In the genomic region with DNA sequence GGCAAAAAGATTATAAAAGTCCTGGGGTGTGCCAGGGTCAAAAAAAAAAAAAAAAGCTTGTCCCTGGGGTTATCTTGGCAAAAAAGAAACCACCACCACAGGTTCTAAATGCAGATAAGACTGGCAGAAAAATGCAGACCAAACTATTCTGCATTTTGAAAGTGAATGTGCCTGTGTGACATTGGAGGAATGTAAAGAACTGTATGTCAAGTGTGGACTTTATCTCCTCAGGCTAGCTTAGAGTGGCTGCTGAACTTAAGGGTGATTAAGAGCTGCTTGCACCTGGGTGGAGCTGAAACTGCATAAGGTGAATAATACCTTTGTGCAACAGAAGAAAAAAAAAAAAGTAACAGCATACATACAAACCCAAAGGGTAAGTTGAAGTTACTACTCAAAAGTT, we compare ENCODE assay signal across 10 cellular contexts. TPM values are rescaled to one million over a fixed set of nuclear protein-coding genes. Genes with fewer than 3 reads are reported as not detected.
DNase-seq lines count a peak whose midpoint lies in the region; ATAC-seq and TF ChIP-seq lines count a peak whose summit lies in the region.
"Had no signal": no experiment of that assay in that cellular context is flagged by ENCODE, and none has a peak within 500 bp of the region (broad histone marks: within the 10 kb centered on the region; RNA-seq: fewer than 3 reads in every experiment).

No MANE protein-coding gene starts in this region.

- TF ChIP-seq POLR2A in HCT116 (IDR thresholded peaks at IDR 0.05; ENCODE audit: borderline replicate concordance, extremely low read depth, insufficient read depth, insufficient read length), result no peak
- TF ChIP-seq POLR2A in Peyer's patch (IDR thresholded peaks at IDR 0.05), result peak in 1 of 2 donors; percentile 65

- RAD21 ChIA-PET in HCT116 (lab: Charles Lee; ENCODE audit: low non-redundant PET in 1 of 2, low total read pairs in 2 of 2, uncharacterized antibody in 2 of 2, unreplicated experiment in 2 of 2), result interaction anchor here in 1 of 2 experiments (0.7 kb wide), 1 partner anchor 88 kb away, joined by 5 read pairs; no protein-coding TSS in a partner anchor

- TF ChIP-seq RAD21 in HCT116 (IDR thresholded peaks at IDR 0.05; ENCODE audit: low read depth), result no peak

- peaks cover 21% of the 10 kb centered on the region for H3K79me2 ChIP-seq in HCT116 (ENCODE audit: insufficient read depth, low read length)
- peaks cover 25% of the 10 kb centered on the region for H3K79me2 ChIP-seq in osteoblast (ENCODE audit: insufficient read depth, low read length)

- peak overlapping the region; percentile 66; the same call in 1 of the 2 replicates for H3K9ac ChIP-seq in HCT116 (ENCODE audit: low read length)

- CTCF ChIA-PET in HCT116 (lab: Charles Lee), result no interaction called here

- H3K9me2 ChIP-seq in HCT116 (ENCODE audit: insufficient read depth), result no peaks in the 10 kb centered on the region

- DNase-seq in HCT116 (ENCODE audit: low read depth, low spot score) (no peak), Peyer's patch (peak in 2 of 3 donors; percentile 43 to 72), osteocyte (ENCODE audit: extremely low spot score, unreplicated experiment) (no peak), kidney tubule cell (ENCODE audit: low spot score) (no peak), osteoblast (ENCODE audit: insufficient read length, low spot score, missing footprints) (no peak)
- no peak for DNase-seq in effector memory CD8-positive, alpha-beta T cell
- no peak for DNase-seq in stimulated activated CD4-positive, alpha-beta T cell treated with anti-CD3 and anti-CD28 coated beads, Interleukin-2, amount 100 ng/mL, for 24 hours
- DNase-seq: NCI-H1105 treated with DMSO at 0.1 percent for 48 hours had no signal

- intact Hi-C loops in HCT116 (cut with micrococcal nuclease), result no loop called here

- TF ChIP-seq CTCF in HCT116 (IDR thresholded peaks at IDR 0.05 in 2 of 3, conservative IDR thresholded peaks at IDR 0.05 in 1 of 3; ENCODE audit: borderline replicate concordance in 1 of 3, insufficient read depth in 1 of 3, low read depth in 2 of 3, low read length in 2 of 3) (no peak), Peyer's patch (IDR thresholded peaks at IDR 0.05) (no peak), osteocyte (IDR thresholded peaks at IDR 0.05) (no peak), osteoblast (IDR thresholded peaks at IDR 0.05; ENCODE audit: extremely low read depth, low read depth, low read length) (no peak)

- H3K27ac Mint-ChIP-seq in effector memory CD8-positive, alpha-beta T cell, result no peak overlapping the region
- H3K27ac Mint-ChIP-seq in osteocyte (ENCODE audit: unreplicated experiment), result peak overlapping the region; percentile 95

- peak overlapping the region; percentile 96 to 98 for H3K4me3 Mint-ChIP-seq in effector memory CD8-positive, alpha-beta T cell
- H3K4me3 Mint-ChIP-seq in osteocyte (ENCODE audit: unreplicated experiment), result no peak overlapping the region

- ATAC-seq in HCT116, result no peak
- ATAC-seq in effector memory CD8-positive, alpha-beta T cell (replicated peaks), result no peak
- ATAC-seq in GM21825 (IDR thresholded peaks at IDR 0.05; ENCODE audit: unreplicated experiment), result no peak

- H3K4me3 ChIP-seq in HCT116 (replicated peaks in 1 of 2; ENCODE audit: low read depth in 1 of 2, low read length in 2 of 2), result peak overlapping the region; percentile 68 to 69; a peak in 2 of 4 replicates
- H3K4me3 ChIP-seq in Peyer's patch, result peak overlapping the region in 1 of 4 donors; percentile 83
- no peak overlapping the region for H3K4me3 ChIP-seq in osteoblast (ENCODE audit: insufficient read depth, low read length)

- peak overlapping the region; percentile 78 for H3K4me2 ChIP-seq in HCT116 (ENCODE audit: low read length)
- H3K4me2 ChIP-seq in osteoblast (ENCODE audit: insufficient read depth, low read length), result no peak overlapping the region

- H3K36me3 Mint-ChIP-seq in effector memory CD8-positive, alpha-beta T cell (ENCODE audit: insufficient read depth), result peaks cover 15% of the 10 kb centered on the region
- H3K36me3 Mint-ChIP-seq in osteocyte (ENCODE audit: unreplicated experiment), result no peaks in the 10 kb centered on the region

- H3K36me3 ChIP-seq in HCT116 (ENCODE audit: control insufficient read depth in 1 of 2, insufficient read depth in 2 of 2, low read length in 2 of 2) (no peaks in the 10 kb centered on the region), Peyer's patch (no peaks in the 10 kb centered on the region), osteoblast (ENCODE audit: insufficient read depth, low read length) (no peaks in the 10 kb centered on the region)
- H3K36me3 ChIP-seq: thoracic aorta had no signal

- H4K20me1 ChIP-seq in HCT116 (ENCODE audit: insufficient read depth) (no peaks in the 10 kb centered on the region), osteoblast (ENCODE audit: insufficient read depth, low read length) (peaks cover 4% of the 10 kb centered on the region)

- no peaks in the 10 kb centered on the region for H3K9me3 Mint-ChIP-seq in effector memory CD8-positive, alpha-beta T cell
- H3K9me3 Mint-ChIP-seq in osteocyte (ENCODE audit: unreplicated experiment), result no peaks in the 10 kb centered on the region

- no peak overlapping the region for H3K27ac ChIP-seq in HCT116 (ENCODE audit: low read depth, low read length)
- H3K27ac ChIP-seq in Peyer's patch, result peak overlapping the region in 3 of 4 donors; percentile 95 to 98 (median 95)
- no peak overlapping the region for H3K27ac ChIP-seq in osteoblast (ENCODE audit: low read depth, low read length)

- peak overlapping the region; percentile 33 for H2AFZ ChIP-seq in HCT116 (ENCODE audit: low read depth, low read length, poor library complexity, severe bottlenecking)
- no peak overlapping the region for H2AFZ ChIP-seq in osteoblast (ENCODE audit: low read length)

- H3K27me3 ChIP-seq in HCT116 (ENCODE audit: insufficient read depth, low read length) (no peaks in the 10 kb centered on the region), Peyer's patch (no peaks in the 10 kb centered on the region), osteoblast (ENCODE audit: insufficient read depth, low read length) (no peaks in the 10 kb centered on the region)

- BruUV-seq in HCT116 (replicated peaks; lab: Mats Ljungman, UMichigan), result no TSS peak

- H3K27me3 Mint-ChIP-seq in effector memory CD8-positive, alpha-beta T cell, result no peaks in the 10 kb centered on the region
- H3K27me3 Mint-ChIP-seq in osteocyte (ENCODE audit: unreplicated experiment), result no peaks in the 10 kb centered on the region

- POLR2A ChIA-PET in HCT116 (lab: Charles Lee), result no interaction called here

- H3K4me1 Mint-ChIP-seq in effector memory CD8-positive, alpha-beta T cell (ENCODE audit: low read depth in 2 of 2), result peaks cover 21 to 31% of the 10 kb centered on the region in 2 donors
- H3K4me1 Mint-ChIP-seq in osteocyte (ENCODE audit: unreplicated experiment), result peaks cover 32% of the 10 kb centered on the region

- H3K9me3 ChIP-seq in HCT116 (ENCODE audit: control insufficient read depth in 1 of 2, insufficient read depth in 1 of 2, low read depth in 1 of 2, low read length in 2 of 2) (no peaks in the 10 kb centered on the region), Peyer's patch (no peaks in the 10 kb centered on the region), osteoblast (ENCODE audit: low read depth, low read length) (no peaks in the 10 kb centered on the region)
- H3K9me3 ChIP-seq: thoracic aorta had no signal

- H3K4me1 ChIP-seq in HCT116 (ENCODE audit: control insufficient read depth in 1 of 2, insufficient read depth in 2 of 2, low read length in 2 of 2) (peaks cover 9 to 30% of the 10 kb centered on the region in 2 experiments), Peyer's patch (peaks cover 0 to 3% (median 0%) of the 10 kb centered on the region in 4 donors), osteoblast (ENCODE audit: insufficient read depth, low read length) (peaks cover 6% of the 10 kb centered on the region)

TF ChIP-seq in HCT116, 20 proteins besides CTCF, POLR2A, EP300 and RAD21 (continues in another document):
- TF ChIP-seq, protein P1, sequence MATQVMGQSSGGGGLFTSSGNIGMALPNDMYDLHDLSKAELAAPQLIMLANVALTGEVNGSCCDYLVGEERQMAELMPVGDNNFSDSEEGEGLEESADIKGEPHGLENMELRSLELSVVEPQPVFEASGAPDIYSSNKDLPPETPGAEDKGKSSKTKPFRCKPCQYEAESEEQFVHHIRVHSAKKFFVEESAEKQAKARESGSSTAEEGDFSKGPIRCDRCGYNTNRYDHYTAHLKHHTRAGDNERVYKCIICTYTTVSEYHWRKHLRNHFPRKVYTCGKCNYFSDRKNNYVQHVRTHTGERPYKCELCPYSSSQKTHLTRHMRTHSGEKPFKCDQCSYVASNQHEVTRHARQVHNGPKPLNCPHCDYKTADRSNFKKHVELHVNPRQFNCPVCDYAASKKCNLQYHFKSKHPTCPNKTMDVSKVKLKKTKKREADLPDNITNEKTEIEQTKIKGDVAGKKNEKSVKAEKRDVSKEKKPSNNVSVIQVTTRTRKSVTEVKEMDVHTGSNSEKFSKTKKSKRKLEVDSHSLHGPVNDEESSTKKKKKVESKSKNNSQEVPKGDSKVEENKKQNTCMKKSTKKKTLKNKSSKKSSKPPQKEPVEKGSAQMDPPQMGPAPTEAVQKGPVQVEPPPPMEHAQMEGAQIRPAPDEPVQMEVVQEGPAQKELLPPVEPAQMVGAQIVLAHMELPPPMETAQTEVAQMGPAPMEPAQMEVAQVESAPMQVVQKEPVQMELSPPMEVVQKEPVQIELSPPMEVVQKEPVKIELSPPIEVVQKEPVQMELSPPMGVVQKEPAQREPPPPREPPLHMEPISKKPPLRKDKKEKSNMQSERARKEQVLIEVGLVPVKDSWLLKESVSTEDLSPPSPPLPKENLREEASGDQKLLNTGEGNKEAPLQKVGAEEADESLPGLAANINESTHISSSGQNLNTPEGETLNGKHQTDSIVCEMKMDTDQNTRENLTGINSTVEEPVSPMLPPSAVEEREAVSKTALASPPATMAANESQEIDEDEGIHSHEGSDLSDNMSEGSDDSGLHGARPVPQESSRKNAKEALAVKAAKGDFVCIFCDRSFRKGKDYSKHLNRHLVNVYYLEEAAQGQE (IDR thresholded peaks at IDR 0.05; ENCODE audit: low read depth), result no peak
- TF ChIP-seq JUND (IDR thresholded peaks at IDR 0.05) (no peak), YY1 (IDR thresholded peaks at IDR 0.05; ENCODE audit: extremely low read depth, insufficient replicate concordance, low read depth, low read length) (no peak), SRF (IDR thresholded peaks at IDR 0.05; ENCODE audit: low read depth) (no peak), ZFX (IDR thresholded peaks at IDR 0.05) (no peak), CBX3 (IDR thresholded peaks at IDR 0.05; ENCODE audit: low read depth) (no peak), TCF7L2 (IDR thresholded peaks at IDR 0.05; ENCODE audit: borderline replicate concordance, extremely low read depth, insufficient read depth, insufficient read length) (no peak), POLR2AphosphoS5 (IDR thresholded peaks at IDR 0.05; ENCODE audit: low read depth, low read length) (no peak), FOSL1 (IDR thresholded peaks at IDR 0.05; ENCODE audit: low read depth) (no peak), ZNF274 (IDR thresholded peaks at IDR 0.05; ENCODE audit: low read depth, low read length) (no peak), CEBPB (IDR thresholded peaks at IDR 0.05; ENCODE audit: low read depth) (no peak)

RNA-seq across cellular contexts. Expression of a gene that starts 1.3 kb away (rescaled TPM):
- total RNA-seq in HCT116 (2021; ENCODE audit: unreplicated experiment) (9.7 TPM), Peyer's patch (10 to 100 TPM; 28.9 to 75.5 (median 71.2) TPM), osteocyte (11.6 and 12.9 TPM in 2 replicates), osteoblast (8.5 and 10.1 TPM in 2 replicates)
- polyA plus RNA-seq in HCT116 (2012), result 1.7 and 2.6 TPM in 2 replicates

Comparison
In these comparisons a context has a peak if more than half of its experiments do, and no peak if none do; other contexts are left out.
1. DNase-seq: peak in Peyer's patch (2 of 3); none in HCT116 (single experiment), effector memory CD8-positive, alpha-beta T cell (0 of 3), osteocyte (single experiment), stimulated activated CD4-positive, alpha-beta T cell treated with anti-CD3 and anti-CD28 coated beads, Interleukin-2, amount 100 ng/mL, for 24 hours (0 of 2), kidney tubule cell (single experiment) and osteoblast (single experiment).
2. H3K27ac ChIP-seq: peak in Peyer's patch (3 of 4); none in HCT116 (single experiment) and osteoblast (single experiment).